ENCODE assay signal across 1 cellular context in the genomic region with DNA sequence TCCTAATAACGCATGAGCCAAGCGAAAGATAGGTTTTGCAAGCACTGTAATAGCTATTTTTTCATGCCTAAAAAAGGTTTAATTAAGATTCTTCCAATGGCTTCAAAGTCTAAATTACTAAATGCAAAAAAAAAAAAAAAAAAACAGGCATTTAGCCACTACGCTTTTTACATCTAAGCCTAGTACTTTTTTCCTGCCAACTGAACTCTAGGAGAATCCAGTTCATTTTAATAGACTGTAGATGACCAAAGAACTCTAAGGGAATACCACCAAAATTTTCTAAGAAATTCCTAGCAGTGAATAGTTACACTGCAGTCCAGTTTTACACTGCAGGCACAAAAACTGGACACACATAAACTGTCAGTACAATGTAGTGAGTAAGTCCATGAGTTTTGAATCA.
A peak's percentile ranks its signal among the peaks of the same experiment; 100 is the strongest.
TF ChIP-seq lines count a peak whose summit lies in the region.

No MANE protein-coding gene starts in this region.

TF ChIP-seq in K562, 482 proteins besides CTCF, POLR2A, EP300 and RAD21:
- TF ChIP-seq JUNB (CRISPR knock-in tag; conservative IDR thresholded peaks at IDR 0.05) = no peak
- TF ChIP-seq HMBOX1 (IDR thresholded peaks at IDR 0.05) = peak; percentile 84; the same call in 1 of the 2 replicates
- no peak for TF ChIP-seq ZNF75A (CRISPR knock-in tag; IDR thresholded peaks at IDR 0.05)
- no peak for TF ChIP-seq POU5F1 (IDR thresholded peaks at IDR 0.05; ENCODE audit: borderline replicate concordance, low read depth, low read length, partially characterized antibody)
